1 cellular context compared by ENCODE assay signal in genomic region chr9:82511626-82512025, GRCh38.
TF ChIP-seq lines count a peak whose summit lies in the region.

No MANE protein-coding gene starts in this region.

TF ChIP-seq in GM23338, 12 proteins besides CTCF, POLR2A, EP300 and RAD21 (continued from another document):
- TF ChIP-seq, protein P1, sequence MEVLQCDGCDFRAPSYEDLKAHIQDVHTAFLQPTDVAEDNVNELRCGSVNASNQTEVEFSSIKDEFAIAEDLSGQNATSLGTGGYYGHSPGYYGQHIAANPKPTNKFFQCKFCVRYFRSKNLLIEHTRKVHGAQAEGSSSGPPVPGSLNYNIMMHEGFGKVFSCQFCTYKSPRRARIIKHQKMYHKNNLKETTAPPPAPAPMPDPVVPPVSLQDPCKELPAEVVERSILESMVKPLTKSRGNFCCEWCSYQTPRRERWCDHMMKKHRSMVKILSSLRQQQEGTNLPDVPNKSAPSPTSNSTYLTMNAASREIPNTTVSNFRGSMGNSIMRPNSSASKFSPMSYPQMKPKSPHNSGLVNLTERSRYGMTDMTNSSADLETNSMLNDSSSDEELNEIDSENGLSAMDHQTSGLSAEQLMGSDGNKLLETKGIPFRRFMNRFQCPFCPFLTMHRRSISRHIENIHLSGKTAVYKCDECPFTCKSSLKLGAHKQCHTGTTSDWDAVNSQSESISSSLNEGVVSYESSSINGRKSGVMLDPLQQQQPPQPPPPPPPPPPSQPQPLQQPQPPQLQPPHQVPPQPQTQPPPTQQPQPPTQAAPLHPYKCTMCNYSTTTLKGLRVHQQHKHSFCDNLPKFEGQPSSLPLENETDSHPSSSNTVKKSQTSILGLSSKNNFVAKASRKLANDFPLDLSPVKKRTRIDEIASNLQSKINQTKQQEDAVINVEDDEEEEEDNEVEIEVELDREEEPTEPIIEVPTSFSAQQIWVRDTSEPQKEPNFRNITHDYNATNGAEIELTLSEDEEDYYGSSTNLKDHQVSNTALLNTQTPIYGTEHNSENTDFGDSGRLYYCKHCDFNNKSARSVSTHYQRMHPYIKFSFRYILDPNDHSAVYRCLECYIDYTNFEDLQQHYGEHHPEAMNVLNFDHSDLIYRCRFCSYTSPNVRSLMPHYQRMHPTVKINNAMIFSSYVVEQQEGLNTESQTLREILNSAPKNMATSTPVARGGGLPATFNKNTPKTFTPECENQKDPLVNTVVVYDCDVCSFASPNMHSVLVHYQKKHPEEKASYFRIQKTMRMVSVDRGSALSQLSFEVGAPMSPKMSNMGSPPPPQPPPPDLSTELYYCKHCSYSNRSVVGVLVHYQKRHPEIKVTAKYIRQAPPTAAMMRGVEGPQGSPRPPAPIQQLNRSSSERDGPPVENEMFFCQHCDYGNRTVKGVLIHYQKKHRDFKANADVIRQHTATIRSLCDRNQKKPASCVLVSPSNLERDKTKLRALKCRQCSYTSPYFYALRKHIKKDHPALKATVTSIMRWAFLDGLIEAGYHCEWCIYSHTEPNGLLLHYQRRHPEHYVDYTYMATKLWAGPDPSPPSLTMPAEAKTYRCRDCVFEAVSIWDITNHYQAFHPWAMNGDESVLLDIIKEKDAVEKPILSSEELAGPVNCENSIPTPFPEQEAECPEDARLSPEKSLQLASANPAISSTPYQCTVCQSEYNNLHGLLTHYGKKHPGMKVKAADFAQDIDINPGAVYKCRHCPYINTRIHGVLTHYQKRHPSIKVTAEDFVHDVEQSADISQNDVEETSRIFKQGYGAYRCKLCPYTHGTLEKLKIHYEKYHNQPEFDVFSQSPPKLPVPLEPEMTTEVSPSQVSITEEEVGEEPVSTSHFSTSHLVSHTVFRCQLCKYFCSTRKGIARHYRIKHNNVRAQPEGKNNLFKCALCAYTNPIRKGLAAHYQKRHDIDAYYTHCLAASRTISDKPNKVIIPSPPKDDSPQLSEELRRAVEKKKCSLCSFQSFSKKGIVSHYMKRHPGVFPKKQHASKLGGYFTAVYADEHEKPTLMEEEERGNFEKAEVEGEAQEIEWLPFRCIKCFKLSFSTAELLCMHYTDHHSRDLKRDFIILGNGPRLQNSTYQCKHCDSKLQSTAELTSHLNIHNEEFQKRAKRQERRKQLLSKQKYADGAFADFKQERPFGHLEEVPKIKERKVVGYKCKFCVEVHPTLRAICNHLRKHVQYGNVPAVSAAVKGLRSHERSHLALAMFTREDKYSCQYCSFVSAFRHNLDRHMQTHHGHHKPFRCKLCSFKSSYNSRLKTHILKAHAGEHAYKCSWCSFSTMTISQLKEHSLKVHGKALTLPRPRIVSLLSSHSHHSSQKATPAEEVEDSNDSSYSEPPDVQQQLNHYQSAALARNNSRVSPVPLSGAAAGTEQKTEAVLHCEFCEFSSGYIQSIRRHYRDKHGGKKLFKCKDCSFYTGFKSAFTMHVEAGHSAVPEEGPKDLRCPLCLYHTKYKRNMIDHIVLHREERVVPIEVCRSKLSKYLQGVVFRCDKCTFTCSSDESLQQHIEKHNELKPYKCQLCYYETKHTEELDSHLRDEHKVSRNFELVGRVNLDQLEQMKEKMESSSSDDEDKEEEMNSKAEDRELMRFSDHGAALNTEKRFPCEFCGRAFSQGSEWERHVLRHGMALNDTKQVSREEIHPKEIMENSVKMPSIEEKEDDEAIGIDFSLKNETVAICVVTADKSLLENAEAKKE (CRISPR knock-in tag; IDR thresholded peaks at IDR 0.05): no peak
